16 cellular contexts compared by ENCODE assay signal in the genomic region with DNA sequence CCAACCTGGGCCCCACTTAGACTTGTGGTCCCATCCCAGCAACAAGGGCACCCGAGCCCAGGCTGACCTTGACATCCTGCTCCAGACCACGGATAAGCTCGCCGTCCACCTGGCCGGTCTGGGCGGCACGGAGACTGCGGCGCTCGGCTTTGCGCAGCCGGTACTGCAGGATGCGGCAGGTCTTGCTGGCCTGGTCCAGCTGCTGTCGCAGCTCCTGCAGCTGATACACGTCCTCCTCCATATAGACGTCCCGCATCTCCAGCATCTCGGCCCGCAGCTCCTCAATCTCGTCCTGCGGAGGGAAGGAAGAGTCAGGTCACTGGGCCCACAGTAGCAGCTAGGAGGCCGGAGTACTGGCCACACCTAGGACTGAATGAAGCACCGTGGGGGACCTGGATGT. TPM values are rescaled to one million over a fixed set of nuclear protein-coding genes. Genes with fewer than 3 reads are reported as not detected.
"Had no signal": no experiment of that assay in that cellular context is flagged by ENCODE, and none has a peak within 500 bp of the region (broad histone marks: within the 10 kb centered on the region; RNA-seq: fewer than 3 reads in every experiment).

No MANE protein-coding gene starts in this region.

- H3K27ac Mint-ChIP-seq: activated naive CD4-positive, alpha-beta T cell treated with anti-CD3 and anti-CD28 coated beads, Interleukin-2, amount 10 ng/mL, durations not matched to agents 7 days and 5 days; activated T-helper 17 cell treated with anti-CD3 and anti-CD28 coated beads, Interleukin-2, amount 50 U/mL, for 72 hours; T-helper 1 cell treated with Interleukin-12 subunit alpha and Interleukin-12 subunit beta and Interleukin-4 antibody, amounts not matched to agents 30 μg/mL and 1 μg/mL, for 36 hours had no signal

- H3K27ac ChIP-seq: ovary, uterus had no signal

- H3K9me3 ChIP-seq: esophagus muscularis mucosa, ovary, uterus had no signal

- ATAC-seq: activated T-helper 17 cell treated with anti-CD3 and anti-CD28 coated beads, Interleukin-2, amount 50 U/mL, for 72 hours; left ventricle myocardium superior had no signal

- H3K36me3 ChIP-seq: ovary, uterus had no signal

- H3K27me3 Mint-ChIP-seq: activated naive CD4-positive, alpha-beta T cell treated with anti-CD3 and anti-CD28 coated beads, Interleukin-2, amount 10 ng/mL, durations not matched to agents 7 days and 5 days; activated T-helper 17 cell treated with anti-CD3 and anti-CD28 coated beads, Interleukin-2, amount 50 U/mL, for 72 hours; memory B cell had no signal

- H3K4me3 Mint-ChIP-seq: activated naive CD4-positive, alpha-beta T cell treated with anti-CD3 and anti-CD28 coated beads, Interleukin-2, amount 10 ng/mL, durations not matched to agents 7 days and 5 days; activated T-helper 17 cell treated with anti-CD3 and anti-CD28 coated beads, Interleukin-2, amount 50 U/mL, for 72 hours; memory B cell; nephron; T-helper 1 cell treated with Interleukin-12 subunit alpha and Interleukin-12 subunit beta and Interleukin-4 antibody, amounts not matched to agents 30 μg/mL and 1 μg/mL, for 36 hours had no signal

- DNase-seq: activated CD4-positive, alpha-beta T cell treated with anti-CD3 and anti-CD28 coated beads for 4 hours; activated naive CD4-positive, alpha-beta T cell treated with anti-CD3 and anti-CD28 coated beads, Interleukin-2, amount 10 ng/mL, durations not matched to agents 7 days and 5 days; activated T-cell treated with anti-CD3 and anti-CD28 coated beads for 4 hours; kidney glomerular epithelial cell; left ventricle myocardium superior; ovary; stimulated activated CD4-positive, alpha-beta T cell treated with anti-CD3 and anti-CD28 coated beads, Interleukin-1b, Interleukin-23, amount 100 ng/mL, for 48 hours; uterus had no signal

- H3K27me3 ChIP-seq: esophagus muscularis mucosa, ovary, uterus had no signal

- FAIRE-seq: colon had no signal

- H3K36me3 Mint-ChIP-seq: activated naive CD4-positive, alpha-beta T cell treated with anti-CD3 and anti-CD28 coated beads, Interleukin-2, amount 10 ng/mL, durations not matched to agents 7 days and 5 days; memory B cell had no signal

- H3K9me3 Mint-ChIP-seq: activated naive CD4-positive, alpha-beta T cell treated with anti-CD3 and anti-CD28 coated beads, Interleukin-2, amount 10 ng/mL, durations not matched to agents 7 days and 5 days; activated T-helper 17 cell treated with anti-CD3 and anti-CD28 coated beads, Interleukin-2, amount 50 U/mL, for 72 hours; nephron; T-helper 1 cell treated with Interleukin-12 subunit alpha and Interleukin-12 subunit beta and Interleukin-4 antibody, amounts not matched to agents 30 μg/mL and 1 μg/mL, for 36 hours had no signal

- H3K4me3 ChIP-seq: esophagus muscularis mucosa, ovary, uterus had no signal

RNA-seq across cellular contexts. Expression of gene TLDC2, which starts 36.8 kb away (rescaled TPM):
- total RNA-seq: activated CD8-positive, alpha-beta memory T cell treated with anti-CD3 and anti-CD28 coated beads for 36 hours; activated T-helper 17 cell treated with anti-CD3 and anti-CD28 coated beads, Interleukin-2, amount 50 U/mL, for 72 hours; cardiac septum; left ventricle myocardium superior had no signal
